In the genomic region with DNA sequence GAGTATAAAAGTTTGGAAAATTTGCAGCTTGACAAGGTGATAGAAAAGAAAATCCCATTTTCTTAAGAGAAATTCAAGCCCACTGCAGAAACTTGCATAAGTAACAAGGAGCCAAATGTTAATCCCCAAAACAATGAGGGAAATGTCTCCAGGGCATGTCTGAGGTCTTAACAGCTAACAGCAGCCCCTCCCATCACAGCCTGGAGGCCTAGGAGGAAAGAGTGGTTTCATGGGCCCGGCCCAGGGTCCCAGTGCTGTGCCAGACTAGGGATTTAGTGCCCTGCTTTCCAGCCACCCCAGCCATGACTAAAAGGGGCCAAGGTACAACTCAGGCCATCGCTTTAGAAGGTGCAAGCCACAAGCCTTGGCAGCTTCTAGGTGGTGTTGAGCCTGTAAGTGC, we compare ENCODE assay signal across 23 cellular contexts.
"Had no signal": no experiment of that assay in that cellular context is flagged by ENCODE, and none has a peak within 500 bp of the region (broad histone marks: within the 10 kb centered on the region; RNA-seq: fewer than 3 reads in every experiment).

No MANE protein-coding gene starts in this region.

- H3K4me1 ChIP-seq: colonic mucosa, left lung, lower lobe of right lung, upper lobe of right lung had no signal

- H3K27me3 ChIP-seq: colonic mucosa, left lung, ovary, upper lobe of right lung had no signal

- H3K4me3 ChIP-seq: colonic mucosa, left lung, lower lobe of right lung, ovary, skin epidermis, thoracic aorta, upper lobe of right lung had no signal

- H3K36me3 ChIP-seq: colonic mucosa, left lung, lower lobe of right lung, ovary, thoracic aorta, upper lobe of right lung, WERI-Rb-1 had no signal

- H3K9me3 ChIP-seq: colonic mucosa, lower lobe of right lung, ovary, thoracic aorta, upper lobe of right lung had no signal

- DNase-seq: activated CD4-positive, alpha-beta memory T cell treated with anti-CD3 and anti-CD28 coated beads for 36 hours; activated CD4-positive, alpha-beta T cell treated with anti-CD3 and anti-CD28 coated beads, Interleukin-2, amount 10 ng/mL, durations not matched to agents 24 days and 14 days; activated CD4-positive, CD25-positive, alpha-beta regulatory T cell treated with anti-CD3 and anti-CD28 coated beads, Interleukin-2, amount 50 U/mL, for 72 hours; activated naive CD8-positive, alpha-beta T cell treated with anti-CD3 and anti-CD28 coated beads, Interleukin-2, amount 50 U/mL, for 24 hours; activated T-cell treated with anti-CD3 and anti-CD28 coated beads, Interleukin-2, amount 50 U/mL, for 48 hours; cerebellar nuclear complex; colonic mucosa; effector CD8-positive, alpha-beta T cell; left lung; lower lobe of right lung; naive B cell; nephron progenitor cell; ovary; stimulated activated CD4-positive, alpha-beta T cell treated with anti-CD3 and anti-CD28 coated beads, Interleukin-12 subunit alpha, Interleukin-12 subunit beta, amount 100 ng/mL, for 4 hours; stimulated activated CD4-positive, alpha-beta T cell treated with anti-CD3 and anti-CD28 coated beads, Interleukin-4, amount 100 ng/mL, for 1 hour; stimulated activated naive CD8-positive, alpha-beta T cell treated with anti-CD3 and anti-CD28 coated beads, Interleukin-15, Interleukin-2, amounts not matched to agents 100 U/mL and 50 U/mL, for 24 hours; T-helper 17 cell; T1000; upper lobe of right lung; WERI-Rb-1 had no signal

- H3K27ac ChIP-seq: colonic mucosa, left lung, lower lobe of right lung, ovary, skin epidermis, thoracic aorta, upper lobe of right lung, WERI-Rb-1 had no signal

- ATAC-seq: activated naive CD8-positive, alpha-beta T cell treated with anti-CD3 and anti-CD28 coated beads, Interleukin-2, amount 50 U/mL, for 24 hours; left lung; lower lobe of right lung; sciatic nerve; stimulated activated naive CD8-positive, alpha-beta T cell treated with anti-CD3 and anti-CD28 coated beads, Interleukin-15, Interleukin-2, amounts not matched to agents 100 U/mL and 50 U/mL, for 24 hours; T-helper 17 cell; upper lobe of right lung had no signal
